Comparison of ENCODE assay signal across 1 cellular context in genomic region chr20:62969939-62970306, GRCh38.
TF ChIP-seq lines count a peak whose summit lies in the region.

No MANE protein-coding gene starts in this region.

TF ChIP-seq in HepG2, 621 proteins besides CTCF, POLR2A, EP300 and RAD21 (continued from another document and continues in another):
- TF ChIP-seq HNF4A (CRISPR knock-in tag; IDR thresholded peaks at IDR 0.05) (peak; percentile 52), ZMYM2 (CRISPR knock-in tag; IDR thresholded peaks at IDR 0.05) (peak; percentile 66; the same call in 1 of the 2 replicates), HOXA7 (CRISPR knock-in tag; IDR thresholded peaks at IDR 0.05) (no peak), SAP130 (CRISPR knock-in tag; IDR thresholded peaks at IDR 0.05; ENCODE audit: low read depth) (peak; percentile 25; the same call in 1 of the 2 replicates), AKAP8 (CRISPR knock-in tag; IDR thresholded peaks at IDR 0.05) (peak; percentile 56; the same call in 1 of the 2 replicates), TEAD3 (CRISPR knock-in tag; optimal IDR thresholded peaks at IDR 0.05; ENCODE audit: borderline replicate concordance) (peak; percentile 23), ZNF121 (CRISPR knock-in tag; IDR thresholded peaks at IDR 0.05) (peak; percentile 81), HDAC2 (CRISPR knock-in tag; IDR thresholded peaks at IDR 0.05) (0 out of 2 replicates have a peak, but pooled peaks have one; percentile 18), SNAPC2 (CRISPR knock-in tag; IDR thresholded peaks at IDR 0.05) (0 out of 2 replicates have a peak, but pooled peaks have one; percentile 52), ADNP (CRISPR knock-in tag; IDR thresholded peaks at IDR 0.05) (peak; percentile 46; the same call in 1 of the 2 replicates), FOXC1 (CRISPR knock-in tag; IDR thresholded peaks at IDR 0.05; ENCODE audit: borderline replicate concordance) (no peak), DPF2 (CRISPR knock-in tag; IDR thresholded peaks at IDR 0.05; ENCODE audit: borderline replicate concordance, low read depth) (no peak), MEF2D (CRISPR knock-in tag; IDR thresholded peaks at IDR 0.05) (peak; percentile 24; the same call in 1 of the 2 replicates), ZNF841 (CRISPR knock-in tag; IDR thresholded peaks at IDR 0.05; ENCODE audit: borderline replicate concordance) (no peak), ZNF280D (CRISPR knock-in tag; IDR thresholded peaks at IDR 0.05) (peak; percentile 67), ZC3H4 (CRISPR knock-in tag; IDR thresholded peaks at IDR 0.05; ENCODE audit: borderline replicate concordance) (peak; percentile 63; the same call in 1 of the 2 replicates), GATA4 (IDR thresholded peaks at IDR 0.05; ENCODE audit: borderline replicate concordance, low read depth) (no peak), THAP7 (CRISPR knock-in tag; IDR thresholded peaks at IDR 0.05) (peak; percentile 52; the same call in 1 of the 2 replicates), BCL3 (CRISPR knock-in tag; IDR thresholded peaks at IDR 0.05) (0 out of 2 replicates have a peak, but pooled peaks have one; percentile 29), ZFP41 (CRISPR knock-in tag; IDR thresholded peaks at IDR 0.05; ENCODE audit: borderline replicate concordance) (no peak), BRCA1 (CRISPR knock-in tag; IDR thresholded peaks at IDR 0.05) (no peak), CEBPB (IDR thresholded peaks at IDR 0.05; ENCODE audit: borderline replicate concordance, low read depth, low read length) (no peak), ZNF512B (CRISPR knock-in tag; IDR thresholded peaks at IDR 0.05; ENCODE audit: borderline replicate concordance) (peak; percentile 64; the same call in 1 of the 2 replicates), AHR (CRISPR knock-in tag; IDR thresholded peaks at IDR 0.05) (no peak), FOXO4 (CRISPR knock-in tag; conservative IDR thresholded peaks at IDR 0.05) (no peak), JUNB (CRISPR knock-in tag; IDR thresholded peaks at IDR 0.05; ENCODE audit: borderline replicate concordance) (0 out of 2 replicates have a peak, but pooled peaks have one; percentile 14), HNRNPL (IDR thresholded peaks at IDR 0.05; ENCODE audit: low read depth, low read length) (no peak), ZNF552 (CRISPR knock-in tag; IDR thresholded peaks at IDR 0.05; ENCODE audit: borderline replicate concordance) (no peak), ZBTB39 (CRISPR knock-in tag; IDR thresholded peaks at IDR 0.05) (no peak), TBX3 (IDR thresholded peaks at IDR 0.05; ENCODE audit: borderline replicate concordance) (no peak), BHLHE40 (IDR thresholded peaks at IDR 0.05; ENCODE audit: low read length) (no peak), HINFP (CRISPR knock-in tag; IDR thresholded peaks at IDR 0.05; ENCODE audit: low read depth) (no peak), ZNF776 (CRISPR knock-in tag; IDR thresholded peaks at IDR 0.05) (peak; percentile 52), NR2F2 (IDR thresholded peaks at IDR 0.05; ENCODE audit: borderline replicate concordance, low read depth) (0 out of 2 replicates have a peak, but pooled peaks have one; percentile 34), ZNF136 (CRISPR knock-in tag; IDR thresholded peaks at IDR 0.05; ENCODE audit: low read depth) (peak; percentile 31; the same call in 1 of the 2 replicates), ZNF710 (CRISPR knock-in tag; IDR thresholded peaks at IDR 0.05; ENCODE audit: borderline replicate concordance) (peak; percentile 5; the same call in 1 of the 2 replicates), MED1 (CRISPR knock-in tag; IDR thresholded peaks at IDR 0.05) (no peak), PHF21A (CRISPR knock-in tag; IDR thresholded peaks at IDR 0.05) (no peak), KDM2A (CRISPR knock-in tag; IDR thresholded peaks at IDR 0.05; ENCODE audit: borderline replicate concordance, low read depth) (peak; percentile 7; the same call in 1 of the 2 replicates), CHD4 (IDR thresholded peaks at IDR 0.05; ENCODE audit: borderline replicate concordance, low read length) (peak; percentile 48; the same call in 1 of the 2 replicates), ZNF737 (CRISPR knock-in tag; IDR thresholded peaks at IDR 0.05; ENCODE audit: borderline replicate concordance) (0 out of 2 replicates have a peak, but pooled peaks have one; percentile 27), NR2F6 (IDR thresholded peaks at IDR 0.05) (no peak), NR2F6 (CRISPR knock-in tag; IDR thresholded peaks at IDR 0.05) (0 out of 2 replicates have a peak, but pooled peaks have one; percentile 6)
